In the genomic region with DNA sequence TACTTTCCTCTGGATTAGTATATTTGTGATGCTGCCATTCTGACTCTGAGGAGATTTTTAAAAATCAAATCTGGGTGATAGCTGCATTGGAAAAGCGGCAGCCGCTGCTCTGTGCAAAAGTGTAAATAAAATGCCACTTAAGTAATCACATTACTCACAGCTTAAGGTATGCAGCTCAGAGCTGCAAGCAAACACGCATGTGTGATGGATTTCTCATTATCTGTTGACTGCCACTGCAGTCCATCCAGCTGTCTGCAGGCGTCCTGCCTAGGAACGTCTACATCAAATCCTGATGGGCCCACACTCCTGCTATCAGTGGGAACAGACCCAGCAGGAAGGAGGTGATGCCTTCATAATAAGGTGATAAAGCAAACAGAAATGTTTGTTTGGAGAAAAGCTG, we compare ENCODE assay signal across 17 cellular contexts.
DNase-seq lines count a peak whose midpoint lies in the region; ATAC-seq and TF ChIP-seq lines count a peak whose summit lies in the region.
"Had no signal": no experiment of that assay in that cellular context is flagged by ENCODE, and none has a peak within 500 bp of the region (broad histone marks: within the 10 kb centered on the region; RNA-seq: fewer than 3 reads in every experiment).

No MANE protein-coding gene starts in this region.

- no peaks in the 10 kb centered on the region for H3K36me3 Mint-ChIP-seq in endodermal cell (ENCODE audit: low read depth)
- H3K36me3 Mint-ChIP-seq: activated naive CD4-positive, alpha-beta T cell treated with anti-CD3 and anti-CD28 coated beads, Interleukin-2, amount 10 ng/mL, durations not matched to agents 7 days and 5 days; CD8-positive, alpha-beta T cell had no signal

- H3K4me1 ChIP-seq in endodermal cell (ENCODE audit: control insufficient read depth, insufficient read depth, low read length) (peaks cover 7% of the 10 kb centered on the region), mesendoderm (ENCODE audit: control insufficient read depth, low read depth, low read length) (no peaks in the 10 kb centered on the region), BE2C (no peaks in the 10 kb centered on the region), upper lobe of left lung (no peaks in the 10 kb centered on the region)
- H3K4me1 ChIP-seq: transverse colon had no signal

- H3K27ac Mint-ChIP-seq in endodermal cell, result no peak overlapping the region
- H3K27ac Mint-ChIP-seq: activated naive CD4-positive, alpha-beta T cell treated with anti-CD3 and anti-CD28 coated beads, Interleukin-2, amount 10 ng/mL, durations not matched to agents 7 days and 5 days; CD8-positive, alpha-beta T cell had no signal

- H3K23ac ChIP-seq in mesendoderm (ENCODE audit: low read length), result no peak overlapping the region

- peaks cover 40% of the 10 kb centered on the region for H3K4me1 Mint-ChIP-seq in endodermal cell
- H3K4me1 Mint-ChIP-seq: activated naive CD4-positive, alpha-beta T cell treated with anti-CD3 and anti-CD28 coated beads, Interleukin-2, amount 10 ng/mL, durations not matched to agents 7 days and 5 days had no signal

- no peak overlapping the region for H2BK120ac ChIP-seq in mesendoderm (ENCODE audit: low read depth, low read length)

- H3K36me3 ChIP-seq in endodermal cell (ENCODE audit: control insufficient read depth, insufficient read depth, low read length) (no peaks in the 10 kb centered on the region), mesendoderm (ENCODE audit: control insufficient read depth, insufficient read depth, low read length) (no peaks in the 10 kb centered on the region), BE2C (no peaks in the 10 kb centered on the region), upper lobe of left lung (no peaks in the 10 kb centered on the region)
- H3K36me3 ChIP-seq: transverse colon had no signal

- H3K4me3 Mint-ChIP-seq in endodermal cell, result no peak overlapping the region
- H3K4me3 Mint-ChIP-seq: activated naive CD4-positive, alpha-beta T cell treated with anti-CD3 and anti-CD28 coated beads, Interleukin-2, amount 10 ng/mL, durations not matched to agents 7 days and 5 days; CD8-positive, alpha-beta T cell had no signal

- peaks cover 56% of the 10 kb centered on the region for H3K27me3 Mint-ChIP-seq in endodermal cell (ENCODE audit: insufficient read depth)
- H3K27me3 Mint-ChIP-seq: activated naive CD4-positive, alpha-beta T cell treated with anti-CD3 and anti-CD28 coated beads, Interleukin-2, amount 10 ng/mL, durations not matched to agents 7 days and 5 days had no signal

- WGBS in endodermal cell (ENCODE audit: insufficient coverage in 1 of 2, insufficient read length in 1 of 2), 2 experiments, result 68% methylated on average over 4 to 5 of the region's 5 CpGs
- no CpG with 5 or more reads among the region's 5 CpGs for WGBS in mesendoderm (ENCODE audit: extremely low coverage, insufficient coverage, low lambda C conversion rate)
- 24 to 28% methylated on average over 5 of the region's 5 CpGs for WGBS in upper lobe of left lung, 2 donors

- H2AK5ac ChIP-seq in mesendoderm (ENCODE audit: low read length), result no peak overlapping the region

- no peak overlapping the region for H2BK5ac ChIP-seq in mesendoderm (ENCODE audit: low read length)

- H3K79me1 ChIP-seq in mesendoderm (ENCODE audit: low read length), result no peaks in the 10 kb centered on the region

- no peak for ATAC-seq in upper lobe of left lung (ENCODE audit: low FRiP score in 2 of 2)
- ATAC-seq: CD8-positive, alpha-beta T cell had no signal

- TF ChIP-seq CTCF in endodermal cell (conservative IDR thresholded peaks at IDR 0.05) (no peak), BE2C (IDR thresholded peaks at IDR 0.05; ENCODE audit: low read depth, low read length) (no peak), upper lobe of left lung (IDR thresholded peaks at IDR 0.05) (no peak)

- DNase-seq in EL (peak; percentile 27), NCI-H226 (peak; percentile 13), endodermal cell (peak; percentile 62), mesendoderm (peak; percentile 75), BE2C (no peak), SIG-M5 (lab: John Stamatoyannopoulos, UW) (no peak), upper lobe of left lung (no peak), NCI-H1092 treated with DMSO at 0.1 percent for 48 hours (lab: John Stamatoyannopoulos, UW) (no peak)
- DNase-seq: activated CD4-positive, CD25-positive, alpha-beta regulatory T cell treated with anti-CD3 and anti-CD28 coated beads, Interleukin-2, amount 50 U/mL, for 72 hours; activated CD8-positive, alpha-beta memory T cell treated with anti-CD3 and anti-CD28 coated beads, Interleukin-2, amount 50 U/mL, for 4 hours; activated naive CD4-positive, alpha-beta T cell treated with anti-CD3 and anti-CD28 coated beads, Interleukin-2, amount 10 ng/mL, durations not matched to agents 7 days and 5 days; CD8-positive, alpha-beta T cell; central memory CD4-positive, alpha-beta T cell; GDM1; MM.1S; stimulated activated CD4-positive, alpha-beta T cell treated with anti-CD3 and anti-CD28 coated beads, Interleukin-2, amount 100 ng/mL, for 24 hours; transverse colon had no signal

- H3K9me3 Mint-ChIP-seq in endodermal cell, result no peaks in the 10 kb centered on the region
- H3K9me3 Mint-ChIP-seq: activated naive CD4-positive, alpha-beta T cell treated with anti-CD3 and anti-CD28 coated beads, Interleukin-2, amount 10 ng/mL, durations not matched to agents 7 days and 5 days; CD8-positive, alpha-beta T cell had no signal

- TF ChIP-seq EP300 in upper lobe of left lung (IDR thresholded peaks at IDR 0.05), result no peak

- H3K79me2 ChIP-seq in mesendoderm (ENCODE audit: control insufficient read depth, insufficient read depth, low read length), result no peaks in the 10 kb centered on the region

- no peak overlapping the region for H3K27ac ChIP-seq in endodermal cell (ENCODE audit: low read depth, low read length)
- H3K27ac ChIP-seq in mesendoderm (ENCODE audit: low read depth, low read length), result no peak overlapping the region
- H3K27ac ChIP-seq in upper lobe of left lung, result no peak overlapping the region
- H3K27ac ChIP-seq: transverse colon had no signal

- no peak overlapping the region for H4K8ac ChIP-seq in mesendoderm (ENCODE audit: low read depth, low read length)

- H3K27me3 ChIP-seq in endodermal cell (ENCODE audit: control insufficient read depth, insufficient read depth, low read length, poor library complexity, severe bottlenecking) (peaks cover under 1% of the 10 kb centered on the region), mesendoderm (ENCODE audit: insufficient read depth, low read length, poor library complexity) (no peaks in the 10 kb centered on the region), BE2C (no peaks in the 10 kb centered on the region), upper lobe of left lung (no peaks in the 10 kb centered on the region)
- H3K27me3 ChIP-seq: transverse colon had no signal

- H3K9ac ChIP-seq in endodermal cell (ENCODE audit: extremely low read depth, low read length, poor library complexity, severe bottlenecking), result no peak overlapping the region
- no peak overlapping the region for H3K9ac ChIP-seq in mesendoderm (ENCODE audit: low read length)

- no peak overlapping the region for H3K4me2 ChIP-seq in mesendoderm (ENCODE audit: low read length)

- H3K56ac ChIP-seq in mesendoderm (ENCODE audit: low read length), result no peak overlapping the region

- H2BK15ac ChIP-seq in mesendoderm (replicated peaks; ENCODE audit: low read depth), result no peak overlapping the region

- H3K4ac ChIP-seq in mesendoderm (ENCODE audit: low read depth, low read length), result no peak overlapping the region

- H3K4me3 ChIP-seq in endodermal cell (ENCODE audit: low read length), result no peak overlapping the region
- H3K4me3 ChIP-seq in mesendoderm (ENCODE audit: low read length), result no peak overlapping the region
- no peak overlapping the region for H3K4me3 ChIP-seq in BE2C (ENCODE audit: low read depth, low read length)
- H3K4me3 ChIP-seq in upper lobe of left lung, result no peak overlapping the region
- H3K4me3 ChIP-seq: transverse colon had no signal

- no peak overlapping the region for H3K18ac ChIP-seq in mesendoderm (ENCODE audit: low read length)

- H3K9me3 ChIP-seq in endodermal cell (ENCODE audit: control insufficient read depth, low read length), result no peaks in the 10 kb centered on the region
- no peaks in the 10 kb centered on the region for H3K9me3 ChIP-seq in BE2C
- H3K9me3 ChIP-seq in upper lobe of left lung, result no peaks in the 10 kb centered on the region
- H3K9me3 ChIP-seq: transverse colon had no signal

- TF ChIP-seq POLR2A in upper lobe of left lung (IDR thresholded peaks at IDR 0.05), result no peak

- H4K5ac ChIP-seq in mesendoderm (ENCODE audit: low read length), result no peak overlapping the region

Comparison
In these comparisons a context has a peak if more than half of its experiments do, and no peak if none do; other contexts are left out.
1. DNase-seq: peak in EL (single experiment), NCI-H226 (single experiment), endodermal cell (single experiment) and mesendoderm (single experiment); none in BE2C (single experiment), SIG-M5 (single experiment), upper lobe of left lung (0 of 2) and NCI-H1092 treated with DMSO at 0.1 percent for 48 hours (single experiment).